In genomic region chr11:12143461-12144258, GRCh38 we compare ENCODE assay signal across 13 cellular contexts. TPM values are rescaled to one million over a fixed set of nuclear protein-coding genes. Genes with fewer than 3 reads are reported as not detected.
DNase-seq lines count a peak whose midpoint lies in the region; ATAC-seq and TF ChIP-seq lines count a peak whose summit lies in the region.
"Had no signal": no experiment of that assay in that cellular context is flagged by ENCODE, and none has a peak within 500 bp of the region (broad histone marks: within the 10 kb centered on the region; RNA-seq: fewer than 3 reads in every experiment).

No MANE protein-coding gene starts in this region.

- H3K4me3 ChIP-seq in cardiac muscle cell (no peak overlapping the region), colonic mucosa (no peak overlapping the region), mucosa of descending colon (no peak overlapping the region), vagina (no peak overlapping the region)

- no peaks in the 10 kb centered on the region for H3K9me3 ChIP-seq in cardiac muscle cell (ENCODE audit: low read depth)
- no peaks in the 10 kb centered on the region for H3K9me3 ChIP-seq in colonic mucosa
- H3K9me3 ChIP-seq in mucosa of descending colon, result no peaks in the 10 kb centered on the region
- H3K9me3 ChIP-seq in vagina, result no peaks in the 10 kb centered on the region

- H3K9ac ChIP-seq in colonic mucosa (ENCODE audit: low read depth in 2 of 2, low read length in 2 of 2), result peak overlapping the region in 1 of 2 donors; percentile 74

- H3K36me3 ChIP-seq in cardiac muscle cell, result no peaks in the 10 kb centered on the region
- H3K36me3 ChIP-seq in colonic mucosa, result no peaks in the 10 kb centered on the region
- H3K36me3 ChIP-seq in mucosa of descending colon (ENCODE audit: low read depth), result no peaks in the 10 kb centered on the region
- H3K36me3 ChIP-seq in vagina, result no peaks in the 10 kb centered on the region
- H3K36me3 ChIP-seq: WERI-Rb-1 had no signal

- H3K27ac ChIP-seq in cardiac muscle cell (peak overlapping the region; percentile 94), colonic mucosa (peak overlapping the region; percentile 80), vagina (peak overlapping the region; percentile 47)
- H3K27ac ChIP-seq: WERI-Rb-1 had no signal

- no peak overlapping the region for H3K27ac Mint-ChIP-seq in natural killer cell

- intact Hi-C loops in Right ventricle myocardium inferior (cut with DNase I), result no loop called here
- intact Hi-C loops in colonic mucosa (cut with DNase I), result no loop called here
- intact Hi-C loops in mucosa of descending colon (cut with DNase I, micrococcal nuclease), result no loop called here
- intact Hi-C loops in vagina (cut with DNase I), result no loop called here
- intact Hi-C loops in natural killer cell (cut with micrococcal nuclease), result no loop called here

- no peaks in the 10 kb centered on the region for H3K36me3 Mint-ChIP-seq in natural killer cell
- H3K36me3 Mint-ChIP-seq: brain had no signal

- H3K4me1 ChIP-seq in cardiac muscle cell (ENCODE audit: low read depth), result peaks cover 41% of the 10 kb centered on the region
- peaks cover 20% of the 10 kb centered on the region for H3K4me1 ChIP-seq in colonic mucosa
- peaks cover 44% of the 10 kb centered on the region for H3K4me1 ChIP-seq in mucosa of descending colon (ENCODE audit: low read depth)
- H3K4me1 ChIP-seq in vagina, result peaks cover 55% of the 10 kb centered on the region

- H3K4me3 Mint-ChIP-seq in natural killer cell, result no peak overlapping the region
- H3K4me3 Mint-ChIP-seq: brain had no signal

- H3K4me1 Mint-ChIP-seq in natural killer cell, result peaks cover 31 to 36% of the 10 kb centered on the region in 2 donors

- no peaks in the 10 kb centered on the region for H3K9me3 Mint-ChIP-seq in natural killer cell
- H3K9me3 Mint-ChIP-seq: brain had no signal

- no peaks in the 10 kb centered on the region for H3K27me3 ChIP-seq in cardiac muscle cell
- H3K27me3 ChIP-seq in colonic mucosa, result no peaks in the 10 kb centered on the region
- no peaks in the 10 kb centered on the region for H3K27me3 ChIP-seq in vagina

- H3K27me3 Mint-ChIP-seq in natural killer cell (ENCODE audit: low read depth in 2 of 2), result no peaks in the 10 kb centered on the region

- peak in 1 of 2 donors; percentile 63 for DNase-seq in cardiac muscle cell (ENCODE audit: low read depth in 1 of 2, low spot score in 1 of 2)
- no peak for DNase-seq in Right ventricle myocardium inferior (ENCODE audit: missing footprints)
- peak; percentile 70 for DNase-seq in colonic mucosa
- DNase-seq in mucosa of descending colon, result peak in 1 of 3 donors; percentile 68
- DNase-seq in vagina (ENCODE audit: extremely low spot score in 2 of 2), result no peak
- DNase-seq in NCI-H526 treated with DMSO at 0.1 percent for 48 hours (lab: John Stamatoyannopoulos, UW), result no peak
- DNase-seq in natural killer cell, result no peak
- DNase-seq: NCI-H1092 treated with DMSO at 0.1 percent for 48 hours, nucleus accumbens, OCI-M1, WERI-Rb-1 had no signal

- ATAC-seq in Right ventricle myocardium inferior (no peak), mucosa of descending colon (peak; percentile 80), natural killer cell (no peak), GM21529 (IDR thresholded peaks at IDR 0.05; ENCODE audit: unreplicated experiment) (no peak)

- no peak for TF ChIP-seq POLR2A in vagina (IDR thresholded peaks at IDR 0.05)

- no peak for TF ChIP-seq CTCF in cardiac muscle cell (IDR thresholded peaks at IDR 0.05; ENCODE audit: low read depth, low read length)
- TF ChIP-seq CTCF in colonic mucosa (IDR thresholded peaks at IDR 0.05), result no peak
- TF ChIP-seq CTCF in mucosa of descending colon (IDR thresholded peaks at IDR 0.05), result no peak
- no peak for TF ChIP-seq CTCF in vagina (IDR thresholded peaks at IDR 0.05)
- TF ChIP-seq CTCF in natural killer cell (IDR thresholded peaks at IDR 0.05), result no peak

RNA-seq across cellular contexts. Expression of gene MICAL2, which starts 33.3 kb away (rescaled TPM):
- 123 and 178 TPM in 2 replicates for total RNA-seq in cardiac muscle cell
- 153 and 191 TPM in 2 replicates for polyA plus RNA-seq in cardiac muscle cell
- total RNA-seq in Right ventricle myocardium inferior, result 42.0 TPM
- 100 to 1,000 TPM; 194 TPM for total RNA-seq in colonic mucosa
- total RNA-seq in mucosa of descending colon, result 100 to 1,000 TPM; 263 to 384 (median 312) TPM
- 41.7 TPM for total RNA-seq in vagina
- total RNA-seq in natural killer cell, result 10 to 100 TPM; 54.6 to 68.6 (median 57.4) TPM
